ENCODE assay signal across 16 cellular contexts in genomic region chr4:15345134-15345533, GRCh38.
DNase-seq lines count a peak whose midpoint lies in the region; ATAC-seq and TF ChIP-seq lines count a peak whose summit lies in the region.
"Had no signal": no experiment of that assay in that cellular context is flagged by ENCODE, and none has a peak within 500 bp of the region (broad histone marks: within the 10 kb centered on the region; RNA-seq: fewer than 3 reads in every experiment).

No MANE protein-coding gene starts in this region.

- H3K4me1 Mint-ChIP-seq in brain, result peaks cover 52% of the 10 kb centered on the region
- peaks cover 74% of the 10 kb centered on the region for H3K4me1 Mint-ChIP-seq in mesothelial cell of epicardium
- H3K4me1 Mint-ChIP-seq: CD4-positive, CD25-positive, alpha-beta regulatory T cell had no signal

- WGBS in psoas muscle, 3 donors, result 37 to 46% (median 42%) methylated on average over 3 of the region's 3 CpGs

- TF ChIP-seq POLR2A in vagina (IDR thresholded peaks at IDR 0.05), result no peak

- H3K36me3 ChIP-seq in vagina, result no peaks in the 10 kb centered on the region
- no peaks in the 10 kb centered on the region for H3K36me3 ChIP-seq in psoas muscle (ENCODE audit: insufficient read depth in 1 of 2, low read depth in 1 of 2)
- H3K36me3 ChIP-seq: BLaER1 treated with 17β-estradiol and CSF1 and Interleukin-3, amounts not matched to agents 10 nM and 100 nM; HAP-1 had no signal

- DNase-seq in ELF-1 (ENCODE audit: low read depth, low spot score), result peak; percentile 25
- no peak for DNase-seq in mesothelial cell of epicardium (ENCODE audit: low spot score in 2 of 2, unreplicated experiment in 2 of 2)
- no peak for DNase-seq in vagina (ENCODE audit: extremely low spot score in 2 of 2)
- no peak for DNase-seq in DMS53 treated with DMSO at 0.1 percent for 48 hours (lab: John Stamatoyannopoulos, UW; ENCODE audit: unreplicated experiment)
- DNase-seq in psoas muscle, result no peak
- DNase-seq: 8988T; AML-193; CD4-positive, CD25-positive, alpha-beta regulatory T cell; DMS53; GOT3; KBM-7 had no signal

- no peak for ATAC-seq in psoas muscle
- no peak for ATAC-seq in HG02571 (IDR thresholded peaks at IDR 0.05; ENCODE audit: unreplicated experiment)
- ATAC-seq: GM12878 had no signal

- H3K36me3 Mint-ChIP-seq in brain (no peaks in the 10 kb centered on the region), mesothelial cell of epicardium (no peaks in the 10 kb centered on the region)

- H3K27me3 ChIP-seq in vagina (no peaks in the 10 kb centered on the region), psoas muscle (ENCODE audit: insufficient read depth in 3 of 3, low read length in 2 of 3) (peaks cover 0 to 2% (median 0%) of the 10 kb centered on the region in 3 donors)
- H3K27me3 ChIP-seq: BLaER1 treated with 17β-estradiol and CSF1 and Interleukin-3, amounts not matched to agents 10 nM and 100 nM had no signal

- peak overlapping the region in 2 of 5 experiments; percentile 15 to 25 for H3K27ac Mint-ChIP-seq in brain
- H3K27ac Mint-ChIP-seq in mesothelial cell of epicardium, result peak overlapping the region; percentile 30
- H3K27ac Mint-ChIP-seq: CD4-positive, CD25-positive, alpha-beta regulatory T cell had no signal

- H3K27me3 Mint-ChIP-seq in brain (peaks cover 3% of the 10 kb centered on the region), mesothelial cell of epicardium (ENCODE audit: low read depth) (no peaks in the 10 kb centered on the region)
- H3K27me3 Mint-ChIP-seq: CD4-positive, CD25-positive, alpha-beta regulatory T cell had no signal

- no peaks in the 10 kb centered on the region for H3K9me3 Mint-ChIP-seq in brain
- no peaks in the 10 kb centered on the region for H3K9me3 Mint-ChIP-seq in mesothelial cell of epicardium

- TF ChIP-seq CTCF in brain (conservative IDR thresholded peaks at IDR 0.05) (no peak), mesothelial cell of epicardium (IDR thresholded peaks at IDR 0.05; ENCODE audit: unreplicated experiment) (no peak), vagina (IDR thresholded peaks at IDR 0.05) (no peak), psoas muscle (IDR thresholded peaks at IDR 0.05) (no peak)

- H3K9me3 ChIP-seq in vagina (no peaks in the 10 kb centered on the region), psoas muscle (no peaks in the 10 kb centered on the region)
- H3K9me3 ChIP-seq: BLaER1 treated with 17β-estradiol and CSF1 and Interleukin-3, amounts not matched to agents 10 nM and 100 nM; HAP-1 had no signal

- H3K4me3 ChIP-seq in vagina, result no peak overlapping the region
- H3K4me3 ChIP-seq in psoas muscle, result no peak overlapping the region
- H3K4me3 ChIP-seq: BLaER1 treated with 17β-estradiol and CSF1 and Interleukin-3, amounts not matched to agents 10 nM and 100 nM; GM12878; HAP-1 had no signal

- H3K27ac ChIP-seq in vagina (peak overlapping the region; percentile 39), psoas muscle (no peak overlapping the region)
- H3K27ac ChIP-seq: BLaER1 treated with 17β-estradiol and CSF1 and Interleukin-3, amounts not matched to agents 10 nM and 100 nM had no signal

- H3K4me1 ChIP-seq in vagina, result peaks cover 27% of the 10 kb centered on the region
- H3K4me1 ChIP-seq in psoas muscle, result no peaks in the 10 kb centered on the region
- H3K4me1 ChIP-seq: HAP-1 had no signal

- H3K4me3 Mint-ChIP-seq in brain (peak overlapping the region in 3 of 5 experiments; percentile 0 to 46 (median 6)), mesothelial cell of epicardium (no peak overlapping the region)
- H3K4me3 Mint-ChIP-seq: CD4-positive, CD25-positive, alpha-beta regulatory T cell had no signal

- intact Hi-C loops in vagina (cut with DNase I) (no loop called here), psoas muscle (cut with DNase I) (no loop called here)
